ENCODE assay signal across 23 cellular contexts in the genomic region with DNA sequence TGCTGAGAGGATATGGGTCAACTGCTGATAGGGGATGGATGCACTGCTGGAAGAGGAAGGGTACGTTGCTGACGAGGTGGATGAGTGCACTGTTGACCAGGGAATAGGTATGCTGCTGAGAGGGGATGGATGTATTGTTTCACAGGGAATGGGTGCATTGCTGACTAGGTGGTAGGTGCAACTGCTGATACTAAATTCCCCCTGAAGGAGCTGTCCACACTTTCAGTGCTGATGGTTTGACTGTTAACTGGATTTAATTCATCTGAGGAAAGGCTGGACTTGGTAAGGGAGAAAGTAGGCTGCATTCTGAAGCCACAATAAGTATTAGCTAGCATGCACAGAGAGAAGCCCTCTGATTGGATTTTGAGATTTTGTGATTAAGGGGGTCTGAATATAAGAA.
DNase-seq lines count a peak whose midpoint lies in the region; ATAC-seq, FAIRE-seq and TF ChIP-seq lines count a peak whose summit lies in the region.
"Had no signal": no experiment of that assay in that cellular context is flagged by ENCODE, and none has a peak within 500 bp of the region (broad histone marks: within the 10 kb centered on the region; RNA-seq: fewer than 3 reads in every experiment).

No MANE protein-coding gene starts in this region.

- H2AFZ ChIP-seq in HepG2 (ENCODE audit: low read length) = no peak overlapping the region

- DNase-seq in HepG2 (ENCODE audit: low spot score) (no peak), astrocyte of the hippocampus (ENCODE audit: low read depth, low spot score) (peak; percentile 27), left kidney (ENCODE audit: low read depth, low spot score) (peak; percentile 71), KG1 (lab: John Stamatoyannopoulos, UW) (no peak), 8988T (no peak)
- no peak for DNase-seq in activated CD4-positive, CD25-positive, alpha-beta regulatory T cell treated with anti-CD3 and anti-CD28 coated beads, Interleukin-2, amount 50 U/mL, for 72 hours
- DNase-seq: BE2C; Caco-2; CD4-positive, CD25-positive, alpha-beta regulatory T cell; GDM1; H9; KBM-7; MV-4-11; NCI-H1417; NCI-H187 treated with DMSO at 0.1 percent for 48 hours; NCI-H345; NCI-H524 treated with DMSO at 0.1 percent for 48 hours; NK-92 treated with Interleukin-12 subunit alpha and Interleukin-12 subunit beta, amount 100 ng/mL, for 24 hours; Right ventricle myocardium superior had no signal

- 74% methylated on average over 2 of the region's 2 CpGs for WGBS in liver
- WGBS in HepG2 (ENCODE audit: low lambda C conversion rate) = 0% methylated on average over 2 of the region's 2 CpGs

- TF ChIP-seq CTCF in liver (IDR thresholded peaks at IDR 0.05; ENCODE audit: low read depth, low read length, missing input control) = no peak
- TF ChIP-seq CTCF in HepG2 (CRISPR knock-in tag; IDR thresholded peaks at IDR 0.05) = no peak

- in situ Hi-C loops in HepG2 (cut with HindIII; ENCODE audit: extremely low pct_ligation_motif_present, low pct_unique_long_range_greater_than_20kb) = no loop called here

- no peak for ATAC-seq in HepG2
- no peak for ATAC-seq in HG02885 (IDR thresholded peaks at IDR 0.05; ENCODE audit: poor library complexity, unreplicated experiment)

- intact Hi-C loops in HepG2 (cut with micrococcal nuclease; ENCODE audit: unreplicated experiment) = no loop called here

- H3K4me3 ChIP-seq in liver (ENCODE audit: low read depth in 1 of 3, low read length in 3 of 3) = no peak overlapping the region
- no peak overlapping the region for H3K4me3 ChIP-seq in HepG2 (replicated peaks in 1 of 3; ENCODE audit: insufficient read depth in 1 of 3, low read depth in 2 of 3, low read length in 3 of 3)
- H3K4me3 ChIP-seq: SK-N-MC had no signal

- no TSS peak for BruUV-seq in HepG2 (replicated peaks; lab: Mats Ljungman, UMichigan)

- H3K27ac ChIP-seq in liver (ENCODE audit: low read depth in 1 of 2, low read length in 2 of 2) (no peak overlapping the region), HepG2 (ENCODE audit: extremely low read length, insufficient read depth, low read length) (no peak overlapping the region)
- H3K27ac ChIP-seq: SK-N-MC had no signal

- H3K79me2 ChIP-seq in HepG2 (ENCODE audit: insufficient read depth, low read length) = no peaks in the 10 kb centered on the region

- no peak overlapping the region for H3K4me2 ChIP-seq in HepG2 (ENCODE audit: low read depth, low read length)

- H3K36me3 ChIP-seq in liver (ENCODE audit: control insufficient read depth in 4 of 4, insufficient read depth in 3 of 4, low read depth in 1 of 4, low read length in 3 of 4) (no peaks in the 10 kb centered on the region), HepG2 (replicated peaks in 1 of 2; ENCODE audit: control insufficient read depth in 1 of 2, insufficient read depth in 2 of 2, low read length in 2 of 2) (no peaks in the 10 kb centered on the region)
- H3K36me3 ChIP-seq: BE2C had no signal

- H4K20me1 ChIP-seq in HepG2 (ENCODE audit: insufficient read depth, low read length) = no peaks in the 10 kb centered on the region

- CTCF ChIA-PET in HepG2 (lab: Yijun Ruan, JAX; ENCODE audit: low intra/inter-chr PET ratio, low total read pairs) = no interaction called here

- TF ChIP-seq RAD21 in liver (IDR thresholded peaks at IDR 0.05) (no peak), HepG2 (CRISPR knock-in tag; IDR thresholded peaks at IDR 0.05) (no peak)

- TF ChIP-seq POLR2A in HepG2 (IDR thresholded peaks at IDR 0.05; ENCODE audit: insufficient read depth in 1 of 2, low read depth in 2 of 2, low read length in 2 of 2) = no peak

- FAIRE-seq in HepG2 (lab: Jason Lieb, UNC) = no peak
- FAIRE-seq: A204.1 had no signal

- H3K9me3 ChIP-seq in liver (ENCODE audit: control insufficient read depth in 4 of 4, low read length in 3 of 4) = peaks cover 0 to 4% (median 0%) of the 10 kb centered on the region in 4 donors
- H3K9me3 ChIP-seq in HepG2 (ENCODE audit: low read length) = peaks cover 82% of the 10 kb centered on the region
- H3K9me3 ChIP-seq: BE2C, Caco-2 had no signal

- TF ChIP-seq EP300 in HepG2 (IDR thresholded peaks at IDR 0.05; ENCODE audit: low read depth in 2 of 2, low read length in 2 of 2) (no peak), HepG2 (CRISPR knock-in tag; IDR thresholded peaks at IDR 0.05; ENCODE audit: borderline replicate concordance) (no peak)

- no peaks in the 10 kb centered on the region for H3K27me3 ChIP-seq in liver (ENCODE audit: control insufficient read depth in 4 of 4, insufficient read depth in 4 of 4, low read length in 3 of 4)
- no peaks in the 10 kb centered on the region for H3K27me3 ChIP-seq in HepG2 (ENCODE audit: control insufficient read depth in 1 of 2, insufficient read depth in 2 of 2, low read length in 2 of 2)
- H3K27me3 ChIP-seq: BE2C had no signal

- no peak overlapping the region for H3K9ac ChIP-seq in liver (ENCODE audit: low read depth in 1 of 2, low read length in 2 of 2)
- H3K9ac ChIP-seq in HepG2 (ENCODE audit: insufficient read depth, low read depth, low read length) = no peak overlapping the region

- H3K4me1 ChIP-seq in liver (ENCODE audit: control insufficient read depth in 4 of 4, insufficient read depth in 4 of 4, low read length in 3 of 4) (peaks cover 0 to 6% (median 0%) of the 10 kb centered on the region in 4 donors), HepG2 (ENCODE audit: insufficient read depth, low read length) (no peaks in the 10 kb centered on the region)
- H3K4me1 ChIP-seq: BE2C, Caco-2 had no signal

- POLR2A ChIA-PET in HepG2 (lab: Yijun Ruan, JAX) = no interaction called here

TF ChIP-seq in liver, 16 proteins besides CTCF, POLR2A, EP300 and RAD21:
- TF ChIP-seq JUND (IDR thresholded peaks at IDR 0.05) = no peak
- TF ChIP-seq, protein P1, sequence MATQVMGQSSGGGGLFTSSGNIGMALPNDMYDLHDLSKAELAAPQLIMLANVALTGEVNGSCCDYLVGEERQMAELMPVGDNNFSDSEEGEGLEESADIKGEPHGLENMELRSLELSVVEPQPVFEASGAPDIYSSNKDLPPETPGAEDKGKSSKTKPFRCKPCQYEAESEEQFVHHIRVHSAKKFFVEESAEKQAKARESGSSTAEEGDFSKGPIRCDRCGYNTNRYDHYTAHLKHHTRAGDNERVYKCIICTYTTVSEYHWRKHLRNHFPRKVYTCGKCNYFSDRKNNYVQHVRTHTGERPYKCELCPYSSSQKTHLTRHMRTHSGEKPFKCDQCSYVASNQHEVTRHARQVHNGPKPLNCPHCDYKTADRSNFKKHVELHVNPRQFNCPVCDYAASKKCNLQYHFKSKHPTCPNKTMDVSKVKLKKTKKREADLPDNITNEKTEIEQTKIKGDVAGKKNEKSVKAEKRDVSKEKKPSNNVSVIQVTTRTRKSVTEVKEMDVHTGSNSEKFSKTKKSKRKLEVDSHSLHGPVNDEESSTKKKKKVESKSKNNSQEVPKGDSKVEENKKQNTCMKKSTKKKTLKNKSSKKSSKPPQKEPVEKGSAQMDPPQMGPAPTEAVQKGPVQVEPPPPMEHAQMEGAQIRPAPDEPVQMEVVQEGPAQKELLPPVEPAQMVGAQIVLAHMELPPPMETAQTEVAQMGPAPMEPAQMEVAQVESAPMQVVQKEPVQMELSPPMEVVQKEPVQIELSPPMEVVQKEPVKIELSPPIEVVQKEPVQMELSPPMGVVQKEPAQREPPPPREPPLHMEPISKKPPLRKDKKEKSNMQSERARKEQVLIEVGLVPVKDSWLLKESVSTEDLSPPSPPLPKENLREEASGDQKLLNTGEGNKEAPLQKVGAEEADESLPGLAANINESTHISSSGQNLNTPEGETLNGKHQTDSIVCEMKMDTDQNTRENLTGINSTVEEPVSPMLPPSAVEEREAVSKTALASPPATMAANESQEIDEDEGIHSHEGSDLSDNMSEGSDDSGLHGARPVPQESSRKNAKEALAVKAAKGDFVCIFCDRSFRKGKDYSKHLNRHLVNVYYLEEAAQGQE (IDR thresholded peaks at IDR 0.05) = peak; percentile 96

TF ChIP-seq in HepG2, 621 proteins besides CTCF, POLR2A, EP300 and RAD21 (continues in another document):
- no peak for TF ChIP-seq GABPB1 (CRISPR knock-in tag; IDR thresholded peaks at IDR 0.05)
- TF ChIP-seq, protein P2, sequence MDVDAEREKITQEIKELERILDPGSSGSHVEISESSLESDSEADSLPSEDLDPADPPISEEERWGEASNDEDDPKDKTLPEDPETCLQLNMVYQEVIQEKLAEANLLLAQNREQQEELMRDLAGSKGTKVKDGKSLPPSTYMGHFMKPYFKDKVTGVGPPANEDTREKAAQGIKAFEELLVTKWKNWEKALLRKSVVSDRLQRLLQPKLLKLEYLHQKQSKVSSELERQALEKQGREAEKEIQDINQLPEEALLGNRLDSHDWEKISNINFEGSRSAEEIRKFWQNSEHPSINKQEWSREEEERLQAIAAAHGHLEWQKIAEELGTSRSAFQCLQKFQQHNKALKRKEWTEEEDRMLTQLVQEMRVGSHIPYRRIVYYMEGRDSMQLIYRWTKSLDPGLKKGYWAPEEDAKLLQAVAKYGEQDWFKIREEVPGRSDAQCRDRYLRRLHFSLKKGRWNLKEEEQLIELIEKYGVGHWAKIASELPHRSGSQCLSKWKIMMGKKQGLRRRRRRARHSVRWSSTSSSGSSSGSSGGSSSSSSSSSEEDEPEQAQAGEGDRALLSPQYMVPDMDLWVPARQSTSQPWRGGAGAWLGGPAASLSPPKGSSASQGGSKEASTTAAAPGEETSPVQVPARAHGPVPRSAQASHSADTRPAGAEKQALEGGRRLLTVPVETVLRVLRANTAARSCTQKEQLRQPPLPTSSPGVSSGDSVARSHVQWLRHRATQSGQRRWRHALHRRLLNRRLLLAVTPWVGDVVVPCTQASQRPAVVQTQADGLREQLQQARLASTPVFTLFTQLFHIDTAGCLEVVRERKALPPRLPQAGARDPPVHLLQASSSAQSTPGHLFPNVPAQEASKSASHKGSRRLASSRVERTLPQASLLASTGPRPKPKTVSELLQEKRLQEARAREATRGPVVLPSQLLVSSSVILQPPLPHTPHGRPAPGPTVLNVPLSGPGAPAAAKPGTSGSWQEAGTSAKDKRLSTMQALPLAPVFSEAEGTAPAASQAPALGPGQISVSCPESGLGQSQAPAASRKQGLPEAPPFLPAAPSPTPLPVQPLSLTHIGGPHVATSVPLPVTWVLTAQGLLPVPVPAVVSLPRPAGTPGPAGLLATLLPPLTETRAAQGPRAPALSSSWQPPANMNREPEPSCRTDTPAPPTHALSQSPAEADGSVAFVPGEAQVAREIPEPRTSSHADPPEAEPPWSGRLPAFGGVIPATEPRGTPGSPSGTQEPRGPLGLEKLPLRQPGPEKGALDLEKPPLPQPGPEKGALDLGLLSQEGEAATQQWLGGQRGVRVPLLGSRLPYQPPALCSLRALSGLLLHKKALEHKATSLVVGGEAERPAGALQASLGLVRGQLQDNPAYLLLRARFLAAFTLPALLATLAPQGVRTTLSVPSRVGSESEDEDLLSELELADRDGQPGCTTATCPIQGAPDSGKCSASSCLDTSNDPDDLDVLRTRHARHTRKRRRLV (CRISPR knock-in tag; IDR thresholded peaks at IDR 0.05) = no peak
- TF ChIP-seq ETV6 (CRISPR knock-in tag; conservative IDR thresholded peaks at IDR 0.05) = no peak
- no peak for TF ChIP-seq RBM22 (optimal IDR thresholded peaks at IDR 0.05; ENCODE audit: low read length)

Comparison
In these comparisons a context has a peak if more than half of its experiments do, and no peak if none do; other contexts are left out.
1. DNase-seq: peak in astrocyte of the hippocampus (single experiment) and left kidney (single experiment); none in HepG2 (single experiment), KG1 (single experiment), 8988T (single experiment) and activated CD4-positive, CD25-positive, alpha-beta regulatory T cell treated with anti-CD3 and anti-CD28 coated beads, Interleukin-2, amount 50 U/mL, for 72 hours (single experiment).